In genomic region chrX:37349131-37350033, GRCh38 we compare ENCODE assay signal across 8 cellular contexts. TPM values are rescaled to one million over a fixed set of nuclear protein-coding genes. Genes with fewer than 3 reads are reported as not detected.
A peak's percentile ranks its signal among the peaks of the same experiment; 100 is the strongest.
DNase-seq lines count a peak whose midpoint lies in the region; ATAC-seq and TF ChIP-seq lines count a peak whose summit lies in the region.

Gene PRRG1, plus strand, starts transcription at chrX:37349364. Its CDS starts 56,886 bp downstream, at chrX:37406250.

- H3K4me1 ChIP-seq in HAP-1 (peaks cover 17% of the 10 kb centered on the region), Panc1 (ENCODE audit: control insufficient read depth, insufficient read depth, low read length) (no peaks in the 10 kb centered on the region), smooth muscle cell (ENCODE audit: low read depth) (peaks cover 21% of the 10 kb centered on the region)

- peak within 1 kb of the TSS; percentile 88 for H3K4me2 ChIP-seq in smooth muscle cell

- in situ Hi-C loops in HAP-1 (cut with MboI; ENCODE audit: low sequenced_read_pairs) = no loop called here
- in situ Hi-C loops in Panc1 (cut with HindIII; ENCODE audit: low pct_unique_long_range_greater_than_20kb, low sequenced_read_pairs) = no loop called here

- no peak for TF ChIP-seq CTCF in Panc1 (IDR thresholded peaks at IDR 0.05)
- TF ChIP-seq CTCF in dorsolateral prefrontal cortex (IDR thresholded peaks at IDR 0.05 in 54 of 56, conservative IDR thresholded peaks at IDR 0.05 in 2 of 56; ENCODE audit: low read depth in 1 of 56, partially characterized antibody in 56 of 56) = peak in 1 of 56 donors; percentile 2
- TF ChIP-seq CTCF in smooth muscle cell (IDR thresholded peaks at IDR 0.05; ENCODE audit: borderline replicate concordance, insufficient read depth, poor library complexity, severe bottlenecking) = no peak

- H4K20me1 ChIP-seq in smooth muscle cell (ENCODE audit: low read depth) = peaks cover 26% of the 10 kb centered on the region

- POLR2A ChIA-PET in Panc1 (lab: Charles Lee) = no interaction called here

- H3K4me3 ChIP-seq in HAP-1 (peak within 1 kb of the TSS; percentile 91), Panc1 (ENCODE audit: low read depth in 2 of 2, low read length in 2 of 2) (peak within 1 kb of the TSS; percentile 63 to 65), dorsolateral prefrontal cortex (peak within 1 kb of the TSS; percentile 37 to 79 (median 64)), smooth muscle cell (peak within 1 kb of the TSS; percentile 70)

- no peaks in the 10 kb centered on the region for H3K9me3 ChIP-seq in HAP-1
- H3K9me3 ChIP-seq in Panc1 (ENCODE audit: control insufficient read depth, insufficient read depth, low read depth, low read length) = no peaks in the 10 kb centered on the region
- H3K9me3 ChIP-seq in smooth muscle cell (replicated peaks; ENCODE audit: low read depth) = no peaks in the 10 kb centered on the region

- BruUV-seq in Panc1 (replicated peaks; lab: Mats Ljungman, UMichigan) = no TSS peak

- intact Hi-C loops in Panc1 (cut with micrococcal nuclease; ENCODE audit: unreplicated experiment) (no loop called here), dorsolateral prefrontal cortex (cut with DNase I) (no loop called here), left colon (cut with DNase I, micrococcal nuclease) (no loop called here)

- H3K27me3 ChIP-seq in HAP-1 (ENCODE audit: low read depth) (no peaks in the 10 kb centered on the region), Panc1 (ENCODE audit: control insufficient read depth, insufficient read depth, low read length) (no peaks in the 10 kb centered on the region), dorsolateral prefrontal cortex (peaks cover 0 to 76% (median 14%) of the 10 kb centered on the region in 45 donors), smooth muscle cell (ENCODE audit: low read depth) (no peaks in the 10 kb centered on the region)

- under 1% methylated on average over 57 of the region's 66 CpGs for WGBS in smooth muscle cell (ENCODE audit: low lambda C conversion rate)

- peak; percentile 97 for ATAC-seq in Panc1
- ATAC-seq in left colon = peak; percentile 94
- ATAC-seq in GM18858 (IDR thresholded peaks at IDR 0.05; ENCODE audit: unreplicated experiment) = no peak

- H3F3A ChIP-seq in smooth muscle cell (ENCODE audit: low read depth) = peaks cover 5% of the 10 kb centered on the region

- H3K9ac ChIP-seq in smooth muscle cell (ENCODE audit: low read depth) = peak within 1 kb of the TSS; percentile 76

- DNase-seq in 8988T (peak; percentile 42), HAP-1 (ENCODE audit: low spot score in 2 of 2) (peak; percentile 84 to 93), Panc1 (ENCODE audit: low read depth, low spot score) (peak; percentile 7), dorsolateral prefrontal cortex (peak; percentile 15 to 83 (median 64)), left colon (peak; percentile 76 to 78), smooth muscle cell (lab: John Stamatoyannopoulos, UW; ENCODE audit: unreplicated experiment) (peak; percentile 80)
- no peak for DNase-seq in activated effector memory CD4-positive, alpha-beta T cell treated with anti-CD3 and anti-CD28 coated beads, Interleukin-2, amount 50 U/mL, for 16 hours

- H3K36me3 ChIP-seq in HAP-1 (replicated peaks) = peaks cover 2% of the 10 kb centered on the region; the same call in 1 of the 2 replicates
- no peaks in the 10 kb centered on the region for H3K36me3 ChIP-seq in Panc1 (ENCODE audit: control insufficient read depth, insufficient read depth, low read length)
- H3K36me3 ChIP-seq in smooth muscle cell (ENCODE audit: low read depth) = no peaks in the 10 kb centered on the region

- peaks cover 43% of the 10 kb centered on the region for H3K79me2 ChIP-seq in smooth muscle cell (ENCODE audit: low read depth)

- H2AFZ ChIP-seq in smooth muscle cell (ENCODE audit: low read depth) = peak within 1 kb of the TSS; percentile 96

- H3K27ac ChIP-seq in Panc1 (ENCODE audit: low read length) (peak within 1 kb of the TSS; percentile 65), dorsolateral prefrontal cortex (peak within 1 kb of the TSS; percentile 29 to 95 (median 89)), smooth muscle cell (ENCODE audit: low read depth) (peak within 1 kb of the TSS; percentile 88)

- CTCF ChIA-PET in Panc1 (lab: Charles Lee) = interaction anchor here (0.8 kb wide), 1 partner anchor 1458 kb away, joined by 3 read pairs; no protein-coding TSS in a partner anchor

RNA-seq across cellular contexts. Expression of gene PRRG1, which starts in this region (rescaled TPM):
- total RNA-seq in Panc1 (2021; ENCODE audit: unreplicated experiment) (8.6 TPM), dorsolateral prefrontal cortex (100 to 1,000 TPM in 1 of 120 experiments, 10 to 100 TPM in 119; 16.9 to 109 (median 35.6) TPM), left colon (10 to 100 TPM; 11.8 to 13.8 TPM), smooth muscle cell (33.3 and 47.0 TPM in 2 replicates)
- polyA plus RNA-seq in Panc1 (2012; ENCODE audit: insufficient read length) = 5.4 TPM
- 9.6 and 14.4 TPM in 2 replicates for polyA plus RNA-seq in smooth muscle cell
